Comparison of ENCODE assay signal across 10 cellular contexts in the genomic region with DNA sequence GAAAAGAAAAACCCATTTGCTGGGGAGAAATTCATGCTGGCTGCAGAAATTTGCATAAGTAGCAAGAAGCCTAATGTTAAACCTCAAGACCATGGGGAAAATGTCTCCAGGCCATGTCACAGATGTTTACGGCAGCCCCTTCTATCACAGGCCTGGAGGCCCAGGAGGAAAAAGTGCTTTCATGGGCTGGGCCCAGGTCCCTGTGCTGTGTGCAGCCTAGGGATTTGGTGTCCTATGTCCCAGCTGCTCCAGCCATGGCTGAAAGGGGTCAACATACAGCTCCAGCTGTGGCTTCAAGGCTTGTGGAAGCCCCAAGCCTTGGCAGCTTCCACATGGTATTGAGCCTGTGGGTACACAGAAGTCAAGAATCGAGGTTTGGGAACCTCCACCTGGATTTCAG.
"Had no signal": no experiment of that assay in that cellular context is flagged by ENCODE, and none has a peak within 500 bp of the region (broad histone marks: within the 10 kb centered on the region; RNA-seq: fewer than 3 reads in every experiment).

No MANE protein-coding gene starts in this region.

- H3K4me1 Mint-ChIP-seq: GM23338 had no signal

- FAIRE-seq: H1, H54 had no signal

- H3K27ac Mint-ChIP-seq: GM23338, HFFc6 had no signal

- H3K36me3 ChIP-seq: HAP-1 had no signal

- H3K4me3 Mint-ChIP-seq: GM23338, HFFc6 had no signal

- H3K4me1 ChIP-seq: HAP-1 had no signal

- H3K9me3 ChIP-seq: HAP-1 had no signal

- ATAC-seq: GM23338, HCT116 had no signal

- H3K27ac ChIP-seq: GM23248 had no signal

- H3K4me3 ChIP-seq: GM23248, GM23338, HAP-1 had no signal

- H3K4me2 ChIP-seq: GM23338 had no signal

- H3K9ac ChIP-seq: GM23248 had no signal

- H2AFZ ChIP-seq: GM23248, GM23338 had no signal

- DNase-seq: GM23248, GOT3, H7, HCEC 1CT, HFFc6 had no signal
